Comparison of ENCODE assay signal across 9 cellular contexts in the genomic region with DNA sequence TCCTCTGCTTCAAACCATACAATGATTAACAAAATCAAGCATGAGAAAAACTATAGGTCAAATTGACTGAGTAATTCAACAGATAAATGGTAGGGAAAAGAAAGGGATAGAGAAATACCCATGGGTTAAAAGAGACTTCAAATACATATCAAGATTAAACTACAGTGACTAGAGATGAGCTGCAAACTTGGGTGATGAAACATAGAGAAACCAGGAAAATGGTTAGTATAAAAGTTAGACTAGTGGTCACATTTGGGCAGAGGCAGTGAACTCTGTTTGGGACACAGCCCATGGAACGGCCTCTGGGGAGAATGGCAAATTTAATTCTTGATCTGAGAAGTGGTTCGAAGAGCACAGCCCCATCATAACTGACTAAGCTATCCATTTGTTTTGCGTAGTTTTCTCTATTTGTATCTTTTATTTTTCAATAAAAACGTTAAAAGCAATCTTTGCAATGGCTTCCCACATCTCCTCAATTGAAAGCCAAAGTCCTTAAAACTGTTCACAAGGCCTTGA.
"Had no signal": no experiment of that assay in that cellular context is flagged by ENCODE, and none has a peak within 500 bp of the region (broad histone marks: within the 10 kb centered on the region; RNA-seq: fewer than 3 reads in every experiment).

No MANE protein-coding gene starts in this region.

- FAIRE-seq: H1, H54, HTR-8/SVneo had no signal

- ATAC-seq: GM23338 had no signal

- H2AFZ ChIP-seq: GM23338 had no signal

- DNase-seq: H9, HCEC 1CT, HFFc6, IMR-90, KBM-7 had no signal

- H3K4me3 ChIP-seq: GM23338 had no signal

- H3K4me2 ChIP-seq: GM23338 had no signal
